In the genomic region with DNA sequence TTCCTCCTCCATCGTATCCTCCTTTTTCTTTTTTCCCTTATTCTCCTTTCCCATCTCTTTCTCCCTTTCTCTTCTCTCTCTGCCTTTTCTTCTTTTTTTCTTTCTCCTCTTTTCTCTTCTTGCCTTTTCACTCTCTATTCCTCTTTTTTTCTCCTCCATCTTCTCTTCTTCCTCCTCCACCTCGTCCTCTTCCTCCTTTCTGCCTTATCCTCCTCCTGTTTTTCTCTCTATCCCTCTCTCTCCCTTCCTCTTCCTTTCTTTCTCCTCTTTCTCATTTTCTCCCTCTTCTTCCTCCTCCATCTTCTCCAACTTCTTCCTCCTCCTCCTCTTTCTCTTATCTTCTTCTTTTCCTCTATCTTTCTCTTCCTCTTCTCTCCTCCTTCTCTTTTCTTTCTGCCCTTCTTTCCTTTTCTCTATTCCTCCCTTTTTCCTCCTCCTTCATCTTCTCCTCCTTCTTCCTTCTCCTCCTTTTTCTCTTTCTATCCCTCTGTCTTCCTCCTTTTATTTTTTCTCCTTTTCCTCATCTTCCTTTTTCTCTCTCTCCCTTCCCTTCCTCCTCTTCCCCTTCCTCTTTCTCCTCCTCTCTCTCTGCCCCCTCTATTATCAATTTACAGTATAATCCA, we compare ENCODE assay signal across 2 cellular contexts.
TF ChIP-seq lines count a peak whose summit lies in the region.

No MANE protein-coding gene starts in this region.

TF ChIP-seq in HEK293, 187 proteins besides CTCF, POLR2A, EP300 and RAD21:
- TF ChIP-seq ZNF792 (tag by site-specific recombination; IDR thresholded peaks at IDR 0.05) (no peak), ZNF292 (tag by site-specific recombination; IDR thresholded peaks at IDR 0.05; ENCODE audit: borderline replicate concordance, low read depth) (no peak), ZNF777 (tag by site-specific recombination; IDR thresholded peaks at IDR 0.05; ENCODE audit: borderline replicate concordance) (no peak), PRDM1 (tag by site-specific recombination; IDR thresholded peaks at IDR 0.05) (peak; percentile 90), ZNF19 (tag by site-specific recombination; IDR thresholded peaks at IDR 0.05; ENCODE audit: low read depth) (no peak), ZFHX2 (tag by site-specific recombination; conservative IDR thresholded peaks at IDR 0.05) (no peak), YY2 (tag by site-specific recombination; IDR thresholded peaks at IDR 0.05) (no peak), ZNF514 (tag by site-specific recombination; IDR thresholded peaks at IDR 0.05) (no peak), ZNF426 (tag by site-specific recombination; IDR thresholded peaks at IDR 0.05) (no peak), ZBTB21 (tag by site-specific recombination; IDR thresholded peaks at IDR 0.05) (no peak), ZNF560 (tag by site-specific recombination; IDR thresholded peaks at IDR 0.05; ENCODE audit: borderline replicate concordance) (no peak), ZNF366 (tag by site-specific recombination; conservative IDR thresholded peaks at IDR 0.05) (peak; percentile 61; the same call in 1 of the 2 replicates), HOXD13 (CRISPR knock-in tag; IDR thresholded peaks at IDR 0.05; ENCODE audit: borderline replicate concordance) (no peak), ZNF549 (tag by site-specific recombination; IDR thresholded peaks at IDR 0.05) (no peak), ZSCAN23 (tag by site-specific recombination; IDR thresholded peaks at IDR 0.05) (no peak), ZNF354C (tag by site-specific recombination; IDR thresholded peaks at IDR 0.05; ENCODE audit: borderline replicate concordance, low read depth) (no peak), RBAK (tag by site-specific recombination; IDR thresholded peaks at IDR 0.05) (no peak)
- TF ChIP-seq, protein P1, sequence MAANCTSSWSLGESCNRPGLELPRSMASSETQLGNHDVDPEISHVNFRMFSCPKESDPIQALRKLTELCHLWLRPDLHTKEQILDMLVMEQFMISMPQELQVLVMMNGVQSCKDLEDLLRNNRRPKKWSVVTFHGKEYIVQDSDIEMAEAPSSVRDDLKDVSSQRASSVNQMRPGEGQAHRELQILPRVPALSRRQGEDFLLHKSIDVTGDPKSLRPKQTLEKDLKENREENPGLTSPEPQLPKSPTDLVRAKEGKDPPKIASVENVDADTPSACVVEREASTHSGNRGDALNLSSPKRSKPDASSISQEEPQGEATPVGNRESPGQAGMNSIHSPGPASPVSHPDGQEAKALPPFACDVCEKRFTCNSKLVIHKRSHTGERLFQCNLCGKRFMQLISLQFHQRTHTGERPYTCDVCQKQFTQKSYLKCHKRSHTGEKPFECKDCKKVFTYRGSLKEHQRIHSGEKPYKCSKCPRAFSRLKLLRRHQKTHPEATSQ (tag by site-specific recombination; IDR thresholded peaks at IDR 0.05), result no peak
- TF ChIP-seq, protein P2, sequence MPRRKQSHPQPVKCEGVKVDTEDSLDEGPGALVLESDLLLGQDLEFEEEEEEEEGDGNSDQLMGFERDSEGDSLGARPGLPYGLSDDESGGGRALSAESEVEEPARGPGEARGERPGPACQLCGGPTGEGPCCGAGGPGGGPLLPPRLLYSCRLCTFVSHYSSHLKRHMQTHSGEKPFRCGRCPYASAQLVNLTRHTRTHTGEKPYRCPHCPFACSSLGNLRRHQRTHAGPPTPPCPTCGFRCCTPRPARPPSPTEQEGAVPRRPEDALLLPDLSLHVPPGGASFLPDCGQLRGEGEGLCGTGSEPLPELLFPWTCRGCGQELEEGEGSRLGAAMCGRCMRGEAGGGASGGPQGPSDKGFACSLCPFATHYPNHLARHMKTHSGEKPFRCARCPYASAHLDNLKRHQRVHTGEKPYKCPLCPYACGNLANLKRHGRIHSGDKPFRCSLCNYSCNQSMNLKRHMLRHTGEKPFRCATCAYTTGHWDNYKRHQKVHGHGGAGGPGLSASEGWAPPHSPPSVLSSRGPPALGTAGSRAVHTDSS (tag by site-specific recombination; IDR thresholded peaks at IDR 0.05), result peak; percentile 34; the same call in 1 of the 2 replicates

TF ChIP-seq in H1, 55 proteins besides CTCF, POLR2A, EP300 and RAD21:
- TF ChIP-seq SRF (IDR thresholded peaks at IDR 0.05; ENCODE audit: low read depth, low read length) (no peak), CBX8 (IDR thresholded peaks at IDR 0.05; ENCODE audit: borderline replicate concordance, low read depth, low read length) (0 out of 2 replicates have a peak, but pooled peaks have one; percentile 54), SAP30 (IDR thresholded peaks at IDR 0.05; ENCODE audit: insufficient read depth, insufficient replicate concordance, low read length) (no peak)
